Comparison of ENCODE assay signal across 8 cellular contexts in the genomic region with DNA sequence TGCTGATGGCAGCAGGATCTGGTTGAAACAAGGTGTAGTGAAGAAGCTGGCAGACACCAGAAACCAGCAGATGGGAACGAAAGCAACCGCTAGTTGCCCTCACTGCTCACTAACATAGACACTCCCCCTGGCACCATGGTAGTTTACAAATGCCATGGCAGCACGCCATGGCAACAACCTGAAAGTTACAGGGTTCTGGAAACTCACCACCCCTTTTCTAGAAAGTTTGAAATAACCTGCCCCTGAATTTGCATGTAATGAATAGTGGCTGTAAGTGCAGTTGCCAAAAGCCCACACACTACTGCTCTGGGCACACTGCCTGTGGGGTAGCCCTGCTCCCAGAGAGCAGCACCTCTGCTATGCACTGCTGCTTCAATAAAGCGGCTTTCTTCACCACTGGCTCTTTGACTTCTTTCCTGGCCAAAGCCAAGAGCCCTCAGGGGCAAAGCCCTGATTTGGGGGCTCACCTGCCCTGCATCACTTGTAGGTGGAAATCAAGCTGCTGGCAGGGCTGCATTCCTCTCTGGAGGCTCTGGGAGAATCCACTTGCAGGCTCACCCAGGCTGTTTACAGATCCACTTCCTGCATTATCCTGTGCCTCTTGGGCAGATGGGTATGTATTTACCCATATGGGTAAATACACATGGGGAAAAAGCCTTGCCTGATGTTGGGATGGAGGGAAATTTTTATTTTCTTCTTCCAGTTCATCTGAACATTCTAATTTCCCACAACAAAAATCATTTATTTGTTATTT. TPM values are rescaled to one million over a fixed set of nuclear protein-coding genes. Genes with fewer than 3 reads are reported as not detected.
DNase-seq lines count a peak whose midpoint lies in the region; ATAC-seq and TF ChIP-seq lines count a peak whose summit lies in the region.

No MANE protein-coding gene starts in this region.

- H2BK12ac ChIP-seq in mesenchymal stem cell (ENCODE audit: low read length in 2 of 2) = peak overlapping the region in 1 of 2 experiments; percentile 29

- H2BK120ac ChIP-seq in mesenchymal stem cell (ENCODE audit: low read depth, low read length) = no peak overlapping the region

- intact Hi-C loops in OCI-LY7 (cut with micrococcal nuclease; ENCODE audit: unreplicated experiment) = no loop called here

- no peak overlapping the region for H3K23ac ChIP-seq in mesenchymal stem cell (ENCODE audit: low read length in 2 of 2)

- no peak overlapping the region for H2BK15ac ChIP-seq in mesenchymal stem cell (ENCODE audit: low read depth, poor library complexity, severe bottlenecking)

- H3K14ac ChIP-seq in mesenchymal stem cell (ENCODE audit: low read length in 2 of 2) = no peak overlapping the region

- POLR2A ChIA-PET in OCI-LY7 (lab: Charles Lee) = interaction anchor here (0.6 kb wide), 1 partner anchor 166 kb away, joined by 6 read pairs; no protein-coding TSS in a partner anchor
- POLR2A ChIA-PET in RWPE1 (lab: Yijun Ruan, JAX; ENCODE audit: low non-redundant PET) = no interaction called here

- no peaks in the 10 kb centered on the region for H3K79me1 ChIP-seq in mesenchymal stem cell (replicated peaks; ENCODE audit: low read length, poor library complexity, severe bottlenecking)

- H2BK5ac ChIP-seq in mesenchymal stem cell (ENCODE audit: low read depth, low read length, poor library complexity, severe bottlenecking) = no peak overlapping the region

- no peaks in the 10 kb centered on the region for H3K36me3 ChIP-seq in OCI-LY7 (ENCODE audit: insufficient read depth, low read length)
- no peaks in the 10 kb centered on the region for H3K36me3 ChIP-seq in mesenchymal stem cell (ENCODE audit: control insufficient read depth in 1 of 2, insufficient read depth in 2 of 2, low read depth in 1 of 2, low read length in 2 of 2)

- H2AK5ac ChIP-seq in mesenchymal stem cell (ENCODE audit: low read length, severe bottlenecking) = no peak overlapping the region

- H3K9ac ChIP-seq in mesenchymal stem cell (ENCODE audit: low read length) = no peak overlapping the region

- H3K9me3 ChIP-seq in OCI-LY7 (ENCODE audit: low read length) = no peaks in the 10 kb centered on the region
- no peaks in the 10 kb centered on the region for H3K9me3 ChIP-seq in mesenchymal stem cell (ENCODE audit: control insufficient read depth, low read length)

- H3K27ac ChIP-seq in OCI-LY7 (ENCODE audit: low read depth, low read length, poor library complexity, severe bottlenecking) = no peak overlapping the region
- H3K27ac ChIP-seq in mesenchymal stem cell (ENCODE audit: low read length, poor library complexity, severe bottlenecking) = no peak overlapping the region
- H3K27ac ChIP-seq in RWPE1 = no peak overlapping the region

- DNase-seq in DMS 273 treated with DMSO at 0.1 percent for 48 hours (lab: John Stamatoyannopoulos, UW) = peak; percentile 70
- DNase-seq in OCI-LY7 (ENCODE audit: low spot score) = peak; percentile 25
- peak; percentile 24 for DNase-seq in mesenchymal stem cell
- no peak for DNase-seq in RWPE1 (ENCODE audit: low spot score)
- no peak for DNase-seq in stimulated activated CD4-positive, alpha-beta T cell treated with anti-CD3 and anti-CD28 coated beads, Interleukin-1b, Interleukin-23, amount 100 ng/mL, for 48 hours
- no peak for DNase-seq in stimulated activated CD4-positive, alpha-beta T cell treated with anti-CD3 and anti-CD28 coated beads, Interleukin-12 subunit alpha, Interleukin-12 subunit beta, amount 100 ng/mL, for 4 hours

- no peaks in the 10 kb centered on the region for H3K79me2 ChIP-seq in OCI-LY7 (ENCODE audit: insufficient read depth, low read depth, low read length)

- BruUV-seq in OCI-LY7 (replicated peaks; lab: Mats Ljungman, UMichigan) = no TSS peak

- H3K4me3 ChIP-seq in OCI-LY7 (ENCODE audit: low read depth, low read length, poor library complexity, severe bottlenecking) (no peak overlapping the region), mesenchymal stem cell (ENCODE audit: insufficient read depth in 1 of 2, low read depth in 1 of 2, low read length in 2 of 2) (no peak overlapping the region)

- H3K18ac ChIP-seq in mesenchymal stem cell (ENCODE audit: low read depth in 1 of 2, low read length in 2 of 2) = no peak overlapping the region

- H2AFZ ChIP-seq in OCI-LY7 (ENCODE audit: low read length) = peak overlapping the region; percentile 39; the same call in 1 of the 2 replicates
- no peak overlapping the region for H2AFZ ChIP-seq in mesenchymal stem cell (ENCODE audit: low read depth, low read length)

- H4K8ac ChIP-seq in mesenchymal stem cell (ENCODE audit: low read length) = no peak overlapping the region

- TF ChIP-seq CTCF in OCI-LY7 (conservative IDR thresholded peaks at IDR 0.05; ENCODE audit: low read length) = no peak
- TF ChIP-seq CTCF in RWPE1 (conservative IDR thresholded peaks at IDR 0.05; ENCODE audit: low read depth) = no peak

- ATAC-seq in GM21786 (IDR thresholded peaks at IDR 0.05; ENCODE audit: unreplicated experiment) = peak; percentile 60
- ATAC-seq in GM21619 (IDR thresholded peaks at IDR 0.05; ENCODE audit: unreplicated experiment) = no peak

- WGBS in mesenchymal stem cell = 84% methylated on average over 4 of the region's 4 CpGs

- H4K20me1 ChIP-seq in OCI-LY7 (ENCODE audit: insufficient read depth, low read length) = no peaks in the 10 kb centered on the region

- CTCF ChIA-PET in OCI-LY7 (lab: Charles Lee; ENCODE audit: unreplicated experiment) = no interaction called here
- CTCF ChIA-PET in RWPE1 (lab: Yijun Ruan, JAX) = no interaction called here

- H3K9me2 ChIP-seq in OCI-LY7 (ENCODE audit: insufficient read depth, low read length) = no peaks in the 10 kb centered on the region

- peaks cover 19% of the 10 kb centered on the region for H3K4me1 ChIP-seq in OCI-LY7 (ENCODE audit: insufficient read depth, low read length, poor library complexity, severe bottlenecking)
- peaks cover 2% of the 10 kb centered on the region for H3K4me1 ChIP-seq in mesenchymal stem cell (ENCODE audit: control insufficient read depth, insufficient read depth, low read depth, low read length)

- no peak overlapping the region for H3K4ac ChIP-seq in mesenchymal stem cell (ENCODE audit: low read depth in 1 of 2, low read length in 2 of 2)

- H4K91ac ChIP-seq in mesenchymal stem cell (ENCODE audit: low read length) = no peak overlapping the region

- H3K27me3 ChIP-seq in mesenchymal stem cell (ENCODE audit: control insufficient read depth in 1 of 2, insufficient read depth in 1 of 2, low read length in 2 of 2) = peaks cover 42 to 43% of the 10 kb centered on the region in 2 experiments

- H3K4me2 ChIP-seq in OCI-LY7 (ENCODE audit: low read length) = peak overlapping the region; percentile 29; the same call in 1 of the 2 replicates
- H3K4me2 ChIP-seq in mesenchymal stem cell (ENCODE audit: low read length, poor library complexity, severe bottlenecking) = no peak overlapping the region

RNA-seq across cellular contexts. Expression of a gene that starts 2.0 kb away (rescaled TPM):
- not detected in 2 replicates for total RNA-seq in OCI-LY7 (2014; rRNA removed; shearing (Covaris generic))
- total RNA-seq in OCI-LY7 (2022) = not detected in 2 replicates
- not detected for polyA plus RNA-seq in mesenchymal stem cell (2013, experiment 1 of 2)
- polyA plus RNA-seq in mesenchymal stem cell (2013, experiment 2 of 2) = not detected

RNA-seq across cellular contexts. Expression of a gene that starts 57.5 kb away (rescaled TPM):
- total RNA-seq in OCI-LY7 (2014; rRNA removed; shearing (Covaris generic)) = not detected in 2 replicates
- not detected in 2 replicates for total RNA-seq in OCI-LY7 (2022)
- 3.9 TPM for polyA plus RNA-seq in mesenchymal stem cell (2013, experiment 1 of 2)
- 4.3 TPM for polyA plus RNA-seq in mesenchymal stem cell (2013, experiment 2 of 2)

Comparison
In these comparisons a context has a peak if more than half of its experiments do, and no peak if none do; other contexts are left out.
1. DNase-seq: peak in DMS 273 treated with DMSO at 0.1 percent for 48 hours (single experiment), OCI-LY7 (single experiment) and mesenchymal stem cell (single experiment); none in RWPE1 (single experiment), stimulated activated CD4-positive, alpha-beta T cell treated with anti-CD3 and anti-CD28 coated beads, Interleukin-1b, Interleukin-23, amount 100 ng/mL, for 48 hours (single experiment) and stimulated activated CD4-positive, alpha-beta T cell treated with anti-CD3 and anti-CD28 coated beads, Interleukin-12 subunit alpha, Interleukin-12 subunit beta, amount 100 ng/mL, for 4 hours (single experiment).